ENCODE assay signal across 21 cellular contexts in the genomic region with DNA sequence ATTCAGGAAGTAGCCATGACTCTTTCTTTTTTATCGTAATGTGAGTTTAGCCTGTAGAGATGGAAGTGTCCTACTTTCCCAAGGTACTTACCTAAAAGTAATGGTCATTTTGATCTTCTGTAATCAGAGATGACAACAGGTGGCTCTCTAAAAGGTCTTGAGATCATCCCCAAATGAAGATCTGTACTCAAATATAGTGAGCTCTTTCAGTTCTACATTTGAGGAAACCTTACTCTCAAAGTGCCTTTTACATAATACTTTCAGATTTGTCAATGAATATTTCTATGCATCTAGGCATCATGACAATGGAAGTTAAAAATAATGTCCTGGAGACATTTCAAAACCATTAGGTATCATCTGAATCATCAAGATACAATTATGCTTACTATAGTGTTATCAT. TPM values are rescaled to one million over a fixed set of nuclear protein-coding genes. Genes with fewer than 3 reads are reported as not detected.
A peak's percentile ranks its signal among the peaks of the same experiment; 100 is the strongest.
DNase-seq lines count a peak whose midpoint lies in the region; ATAC-seq, FAIRE-seq and TF ChIP-seq lines count a peak whose summit lies in the region.
"Had no signal": no experiment of that assay in that cellular context is flagged by ENCODE, and none has a peak within 500 bp of the region (broad histone marks: within the 10 kb centered on the region; RNA-seq: fewer than 3 reads in every experiment).

No MANE protein-coding gene starts in this region.

- intact Hi-C loops in kidney (cut with DNase I) (loop anchor here (10.0 kb wide), 1 partner anchor 182 kb away; no protein-coding TSS in a partner anchor), psoas muscle (cut with DNase I) (no loop called here)

- H3K36me3 ChIP-seq in kidney (ENCODE audit: control insufficient read depth in 1 of 2, insufficient read depth in 2 of 2, low read length in 2 of 2) = peaks cover 3 to 9% of the 10 kb centered on the region in 2 donors
- peaks cover 0 to 53% of the 10 kb centered on the region in 2 donors for H3K36me3 ChIP-seq in psoas muscle (ENCODE audit: insufficient read depth in 1 of 2, low read depth in 1 of 2)

- DNase-seq in D721Med (ENCODE audit: insufficient read length, low spot score) (no peak), kidney (no peak), psoas muscle (no peak), Kasumi-1 (lab: John Stamatoyannopoulos, UW) (no peak), substantia nigra (lab: John Stamatoyannopoulos, UW) (no peak)
- DNase-seq: AML-193; CD4-positive, alpha-beta T cell; DMS79 treated with DMSO at 0.1 percent for 48 hours; GF-D8; NCI-H1048; NCI-H146; NCI-H2107; NCI-H345; Peyer's patch; Right ventricle myocardium superior; SK-N-SH had no signal

- ATAC-seq in GM19395 (IDR thresholded peaks at IDR 0.05; ENCODE audit: unreplicated experiment) = peak; percentile 70
- ATAC-seq in HG02885 (IDR thresholded peaks at IDR 0.05; ENCODE audit: poor library complexity, unreplicated experiment) = peak; percentile 86
- ATAC-seq in psoas muscle = no peak
- ATAC-seq in HG03108 (IDR thresholded peaks at IDR 0.05; ENCODE audit: unreplicated experiment) = no peak
- ATAC-seq: A549 had no signal

- TF ChIP-seq CTCF in D721Med (IDR thresholded peaks at IDR 0.05; ENCODE audit: insufficient read depth, missing control alignments) (no peak), kidney (IDR thresholded peaks at IDR 0.05; ENCODE audit: borderline replicate concordance, extremely low read depth, insufficient read depth) (no peak), psoas muscle (IDR thresholded peaks at IDR 0.05) (no peak)

- no peak overlapping the region for H3K9ac ChIP-seq in kidney (ENCODE audit: low read length in 2 of 2)
- H3K9ac ChIP-seq: SK-N-SH had no signal

- 87 to 96% (median 94%) methylated on average over 1 of the region's 1 CpG for WGBS in psoas muscle, 3 donors

- H3K27ac ChIP-seq in kidney (ENCODE audit: low read depth in 2 of 2, low read length in 2 of 2) (no peak overlapping the region), psoas muscle (no peak overlapping the region), substantia nigra (ENCODE audit: low read depth, low read length, poor library complexity, severe bottlenecking) (no peak overlapping the region)
- H3K27ac ChIP-seq: A549, HL-60, Peyer's patch had no signal

- H3K9me3 ChIP-seq in kidney (ENCODE audit: control insufficient read depth in 1 of 2, low read length in 2 of 2) (no peaks in the 10 kb centered on the region), psoas muscle (no peaks in the 10 kb centered on the region)
- H3K9me3 ChIP-seq: A549, Peyer's patch, SK-N-SH had no signal

- H3K4me1 ChIP-seq in kidney (ENCODE audit: control insufficient read depth in 1 of 2, insufficient read depth in 1 of 2, low read depth in 1 of 2, low read length in 2 of 2) (no peaks in the 10 kb centered on the region), psoas muscle (no peaks in the 10 kb centered on the region)
- H3K4me1 ChIP-seq: Peyer's patch had no signal

- peak; percentile 55 for FAIRE-seq in D721Med (lab: Jason Lieb, UNC)
- FAIRE-seq in kidney (lab: Jason Lieb, UNC) = peak; percentile 6
- FAIRE-seq: A549 had no signal

- no peak overlapping the region for H3K4me3 ChIP-seq in kidney (ENCODE audit: low read length in 2 of 2)
- no peak overlapping the region for H3K4me3 ChIP-seq in psoas muscle
- H3K4me3 ChIP-seq: A549, Peyer's patch had no signal

- H3K27me3 ChIP-seq in psoas muscle (ENCODE audit: insufficient read depth in 3 of 3, low read length in 2 of 3) = no peaks in the 10 kb centered on the region
- H3K27me3 ChIP-seq: Peyer's patch had no signal

RNA-seq across cellular contexts. Expression of gene MND1, which starts 17.2 kb away (rescaled TPM):
- total RNA-seq in kidney (0.98 TPM), psoas muscle (1 to 10 TPM in 1 of 4 donors, not detected in 3; 1.4 TPM)
- polyA plus RNA-seq in kidney (ENCODE audit: insufficient read depth, low read depth, low replicate concordance) (1.5 TPM), psoas muscle (under 1 TPM; 0.12 to 0.48 (median 0.32) TPM)

Comparison
In these comparisons a context has a peak if more than half of its experiments do, and no peak if none do; other contexts are left out.
1. ATAC-seq: peak in GM19395 (single experiment) and HG02885 (single experiment); none in psoas muscle (0 of 4) and HG03108 (single experiment).